ENCODE assay signal across 28 cellular contexts in the genomic region with DNA sequence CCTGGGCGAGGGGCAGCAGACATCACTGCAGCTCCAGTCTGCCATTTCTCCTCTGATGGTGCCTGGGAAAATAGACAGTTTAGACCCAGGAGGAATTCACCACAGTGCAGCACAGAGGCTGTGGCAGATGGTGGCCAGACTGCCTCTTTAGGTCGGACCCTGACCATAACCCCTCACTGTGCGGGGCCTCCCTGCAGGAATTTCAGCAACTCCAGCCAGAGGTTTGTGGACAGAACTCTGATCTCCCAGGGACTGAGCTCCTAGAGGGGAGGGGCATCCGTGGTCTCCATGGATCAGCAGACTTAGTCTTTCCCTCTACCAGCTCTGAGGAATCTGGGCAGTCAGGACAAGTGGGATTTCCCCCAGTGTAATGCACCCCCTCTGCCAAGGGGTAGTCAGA.
"Had no signal": no experiment of that assay in that cellular context is flagged by ENCODE, and none has a peak within 500 bp of the region (broad histone marks: within the 10 kb centered on the region; RNA-seq: fewer than 3 reads in every experiment).

No MANE protein-coding gene starts in this region.

- DNase-seq: activated B cell treated with CpG ODN at 0.5 μM for 24 hours; activated CD4-positive, alpha-beta T cell treated with anti-CD3 and anti-CD28 coated beads, Interleukin-2, amount 50 U/mL, for 1 hour; activated CD8-positive, alpha-beta T cell treated with anti-CD3 and anti-CD28 coated beads for 36 hours; activated T-cell treated with anti-CD3 and anti-CD28 coated beads, Interleukin-2, amount 50 U/mL, for 48 hours; cerebellar nuclear complex; colonic mucosa; effector memory CD4-positive, alpha-beta T cell; erythroblast; gastrocnemius medialis; heart left ventricle; hypothalamus; immature natural killer cell; kidney; nephron progenitor cell; nucleus accumbens; pancreas; spleen; stimulated activated naive CD4-positive, alpha-beta T cell; T-helper 2 cell; tibial artery; upper lobe of right lung had no signal

- H3K27me3 Mint-ChIP-seq: activated B cell treated with CpG ODN at 0.5 μM for 24 hours; activated CD8-positive, alpha-beta T cell treated with anti-CD3 and anti-CD28 coated beads for 36 hours; brain had no signal

- H3K36me3 ChIP-seq: cardiac muscle cell, colonic mucosa, gastrocnemius medialis, heart left ventricle, pancreas, prostate gland, spleen, suprapubic skin, tibial artery, upper lobe of right lung had no signal

- H3K4me1 ChIP-seq: colonic mucosa, gastrocnemius medialis, prostate gland had no signal

- H3K9me3 ChIP-seq: colonic mucosa, gastrocnemius medialis, pancreas, prostate gland, suprapubic skin, tibial artery, upper lobe of right lung had no signal

- H3K27me3 ChIP-seq: colonic mucosa, gastrocnemius medialis, heart left ventricle, pancreas, spleen, suprapubic skin, tibial artery, upper lobe of right lung had no signal

- H3K27ac Mint-ChIP-seq: activated B cell treated with CpG ODN at 0.5 μM for 24 hours; activated CD8-positive, alpha-beta T cell treated with anti-CD3 and anti-CD28 coated beads for 36 hours; activated naive CD4-positive, alpha-beta T cell treated with anti-CD3 and anti-CD28 coated beads, Interleukin-2, amount 50 U/mL, for 72 hours; activated T-helper 2 cell treated with anti-CD3 and anti-CD28 coated beads, Interferon-gamma antibody, Interleukin-2, Interleukin-4, amounts not matched to agents 10 μg/mL and 5 μg/mL and 100 μg/mL, durations not matched to agents 14 hours and 24 hours and 36 hours; brain; immature natural killer cell; nephron progenitor cell had no signal

- H3K27ac ChIP-seq: cardiac muscle cell, colonic mucosa, gastrocnemius medialis, heart left ventricle, pancreas, spleen, suprapubic skin, tibial artery, upper lobe of right lung had no signal

- ATAC-seq: activated CD8-positive, alpha-beta T cell treated with anti-CD3 and anti-CD28 coated beads for 36 hours; activated naive CD4-positive, alpha-beta T cell treated with anti-CD3 and anti-CD28 coated beads, Interleukin-2, amount 50 U/mL, for 72 hours; gastrocnemius medialis; heart left ventricle; left lobe of liver; pancreas; upper lobe of right lung had no signal

- H3K4me1 Mint-ChIP-seq: brain, immature natural killer cell had no signal

- H3K4me3 ChIP-seq: cardiac muscle cell, colonic mucosa, gastrocnemius medialis, heart left ventricle, pancreas, prostate gland, spleen, suprapubic skin, tibial artery, upper lobe of right lung had no signal

- H3K4me3 Mint-ChIP-seq: activated B cell treated with CpG ODN at 0.5 μM for 24 hours; activated CD8-positive, alpha-beta T cell treated with anti-CD3 and anti-CD28 coated beads for 36 hours; brain; immature natural killer cell; nephron progenitor cell had no signal
